Comparison of ENCODE assay signal across 8 cellular contexts in genomic region chr5:168268949-168269943, GRCh38. TPM values are rescaled to one million over a fixed set of nuclear protein-coding genes. Genes with fewer than 3 reads are reported as not detected.
A peak's percentile ranks its signal among the peaks of the same experiment; 100 is the strongest.
DNase-seq lines count a peak whose midpoint lies in the region; ATAC-seq and TF ChIP-seq lines count a peak whose summit lies in the region.

No MANE protein-coding gene starts in this region.

- no peaks in the 10 kb centered on the region for H3K9me3 ChIP-seq in lung (ENCODE audit: control insufficient read depth in 2 of 2, insufficient read depth in 1 of 2, low read length in 1 of 2)

- H3K4me1 ChIP-seq in lung (ENCODE audit: control insufficient read depth in 2 of 2, insufficient read depth in 2 of 2, low read length in 2 of 2): no peaks in the 10 kb centered on the region

- 5 to 7% methylated on average over 30 of the region's 30 CpGs for WGBS in lung, 2 donors

- H3K4me3 ChIP-seq in lung: no peak overlapping the region

- peak; percentile 89 for ATAC-seq in GM19397 (IDR thresholded peaks at IDR 0.05; ENCODE audit: unreplicated experiment)
- peak; percentile 78 for ATAC-seq in HG03521 (IDR thresholded peaks at IDR 0.05; ENCODE audit: unreplicated experiment)
- peak; percentile 92 for ATAC-seq in lung (ENCODE audit: insufficient read depth, low FRiP score)

- H3K27ac ChIP-seq in lung (ENCODE audit: low read depth in 1 of 2, low read length in 1 of 2): peak overlapping the region in 1 of 2 donors; percentile 20

- TF ChIP-seq CTCF in lung (IDR thresholded peaks at IDR 0.05; ENCODE audit: control extremely low read depth, extremely low read depth): peak; percentile 89

- DNase-seq in CD1c-positive myeloid dendritic cell (ENCODE audit: extremely low spot score) (peak; percentile 88), NCI-H526 (lab: John Stamatoyannopoulos, UW) (peak; percentile 82 to 94), lung (ENCODE audit: low spot score) (peak; percentile 88)
- peak; percentile 50 to 56 for DNase-seq in activated CD4-positive, alpha-beta T cell treated with anti-CD3 and anti-CD28 coated beads, Interleukin-2, amount 50 U/mL, for 4 hours
- peak; percentile 58 for DNase-seq in effector CD4-positive, alpha-beta T cell
- peak; percentile 23 to 51 (median 45) for DNase-seq in stimulated activated CD4-positive, alpha-beta T cell treated with anti-CD3 and anti-CD28 coated beads, TNF-alpha, amount 100 ng/mL, for 1 hour (ENCODE audit: low read depth in 3 of 3, low spot score in 1 of 3)

- H3K36me3 ChIP-seq in lung (ENCODE audit: control insufficient read depth in 2 of 2, insufficient read depth in 2 of 2, low read length in 2 of 2): no peaks in the 10 kb centered on the region

- H3K27me3 ChIP-seq in lung (ENCODE audit: control insufficient read depth, insufficient read depth): no peaks in the 10 kb centered on the region

RNA-seq across cellular contexts. Expression of gene WWC1, which starts 22.2 kb away (rescaled TPM):
- 10 to 100 TPM; 48.4 to 60.8 TPM for total RNA-seq in lung
- polyA plus RNA-seq in lung: 10 to 100 TPM; 51.6 to 77.0 TPM
